In genomic region chr5:132313961-132314432, GRCh38 we compare ENCODE assay signal across 1 cellular context.
A peak's percentile ranks its signal among the peaks of the same experiment; 100 is the strongest.
TF ChIP-seq lines count a peak whose summit lies in the region.

No MANE protein-coding gene starts in this region.

TF ChIP-seq in K562, 482 proteins besides CTCF, POLR2A, EP300 and RAD21 (continued from another document):
- TF ChIP-seq PRDM10 (IDR thresholded peaks at IDR 0.05; ENCODE audit: partially characterized antibody) (peak; percentile 79), HDAC1 (IDR thresholded peaks at IDR 0.05) (peak in 1 of 2 experiments; percentile 60; a peak in 2 of 4 replicates), HSF4 (CRISPR knock-in tag; IDR thresholded peaks at IDR 0.05; ENCODE audit: borderline replicate concordance) (peak; percentile 84; the same call in 1 of the 2 replicates), CREB1 (IDR thresholded peaks at IDR 0.05) (peak; percentile 68; the same call in 1 of the 2 replicates), CREB1 (CRISPR knock-in tag; IDR thresholded peaks at IDR 0.05) (no peak), LEF1 (IDR thresholded peaks at IDR 0.05) (peak; percentile 54; the same call in 1 of the 2 replicates), E2F8 (IDR thresholded peaks at IDR 0.05; ENCODE audit: low read depth, partially characterized antibody) (no peak), E2F6 (IDR thresholded peaks at IDR 0.05; ENCODE audit: borderline replicate concordance in 1 of 2, extremely low read depth in 1 of 2, insufficient read depth in 1 of 2, insufficient read length in 1 of 2, low read depth in 1 of 2, low read length in 1 of 2, poor library complexity in 1 of 2, severe bottlenecking in 1 of 2) (peak; percentile 33 to 41), PML (IDR thresholded peaks at IDR 0.05; ENCODE audit: low read length) (peak; percentile 80), HNRNPL (IDR thresholded peaks at IDR 0.05; ENCODE audit: low read depth, low read length) (no peak), POLR2AphosphoS5 (IDR thresholded peaks at IDR 0.05; ENCODE audit: control insufficient read depth, insufficient read depth, low read depth, low read length) (peak; percentile 97), NFIX (CRISPR knock-in tag; IDR thresholded peaks at IDR 0.05; ENCODE audit: low read depth) (no peak)
